ENCODE assay signal across 17 cellular contexts in genomic region chr9:93303258-93303771, GRCh38.
DNase-seq lines count a peak whose midpoint lies in the region; ATAC-seq and TF ChIP-seq lines count a peak whose summit lies in the region.
"Had no signal": no experiment of that assay in that cellular context is flagged by ENCODE, and none has a peak within 500 bp of the region (broad histone marks: within the 10 kb centered on the region; RNA-seq: fewer than 3 reads in every experiment).

No MANE protein-coding gene starts in this region.

- no peak overlapping the region for H2BK5ac ChIP-seq in H9 (ENCODE audit: insufficient read length, low read length)

- H3K27me3 ChIP-seq in H9 (ENCODE audit: insufficient read depth, low read length), result no peaks in the 10 kb centered on the region
- no peaks in the 10 kb centered on the region for H3K27me3 ChIP-seq in endodermal cell (ENCODE audit: control insufficient read depth, insufficient read depth, low read length, poor library complexity, severe bottlenecking)
- no peaks in the 10 kb centered on the region for H3K27me3 ChIP-seq in testis
- H3K27me3 ChIP-seq: thyroid gland had no signal

- DNase-seq in activated CD4-positive, alpha-beta T cell treated with anti-CD3 and anti-CD28 coated beads for 48 hours, result peak; percentile 0
- DNase-seq in activated CD4-positive, alpha-beta T cell treated with anti-CD3 and anti-CD28 coated beads, Interleukin-2, amount 50 U/mL, for 48 hours, result no peak
- peak; percentile 21 for DNase-seq in H9
- DNase-seq in endodermal cell, result peak; percentile 21
- DNase-seq in testis, result peak; percentile 7
- no peak for DNase-seq in A172 (ENCODE audit: low spot score)
- no peak for DNase-seq in pons (ENCODE audit: low spot score)
- no peak for DNase-seq in stimulated activated naive CD8-positive, alpha-beta T cell treated with anti-CD3 and anti-CD28 coated beads, Interleukin-15, Interleukin-2, amounts not matched to agents 100 U/mL and 50 U/mL, for 24 hours
- DNase-seq: GOT3, left ventricle myocardium inferior, NCI-H2029 treated with DMSO at 0.1 percent for 48 hours, SIG-M5 had no signal

- H3K14ac ChIP-seq in H9 (ENCODE audit: insufficient read depth, low read length), result no peak overlapping the region

- no peak overlapping the region for H3K4me3 Mint-ChIP-seq in H9
- no peak overlapping the region for H3K4me3 Mint-ChIP-seq in endodermal cell
- H3K4me3 Mint-ChIP-seq: nephron progenitor cell, T-helper 17 cell had no signal

- H3K4me1 Mint-ChIP-seq in H9 (peaks cover 8 to 15% of the 10 kb centered on the region in 2 experiments), endodermal cell (no peaks in the 10 kb centered on the region)

- H4K8ac ChIP-seq in H9 (replicated peaks; ENCODE audit: insufficient read length, low read depth, low read length), result no peak overlapping the region

- H3K4me2 ChIP-seq in H9 (ENCODE audit: insufficient read depth, insufficient read length, low read length), result no peak overlapping the region

- H3K36me3 ChIP-seq in endodermal cell (ENCODE audit: control insufficient read depth, insufficient read depth, low read length) (no peaks in the 10 kb centered on the region), testis (ENCODE audit: low read depth, missing control alignments) (no peaks in the 10 kb centered on the region)
- H3K36me3 ChIP-seq: left ventricle myocardium inferior, prostate gland, thyroid gland had no signal

- no peak overlapping the region for H4K5ac ChIP-seq in H9 (ENCODE audit: insufficient read length, low read depth, low read length)

- no peak overlapping the region for H2AFZ ChIP-seq in H9 (ENCODE audit: low read length)

- TF ChIP-seq POLR2A in testis (IDR thresholded peaks at IDR 0.05), result no peak

- H3K27ac Mint-ChIP-seq in H9 (no peak overlapping the region), endodermal cell (no peak overlapping the region)
- H3K27ac Mint-ChIP-seq: nephron progenitor cell had no signal

- H3K23ac ChIP-seq in H9 (ENCODE audit: insufficient read length, low read depth, low read length), result no peak overlapping the region

- no peak overlapping the region for H3T11ph ChIP-seq in H9 (ENCODE audit: low read length)

- H3K9me3 ChIP-seq in H9 (ENCODE audit: control insufficient read depth, low read depth, low read length), result no peaks in the 10 kb centered on the region
- no peaks in the 10 kb centered on the region for H3K9me3 ChIP-seq in endodermal cell (ENCODE audit: control insufficient read depth, low read length)
- H3K9me3 ChIP-seq in testis, result no peaks in the 10 kb centered on the region
- H3K9me3 ChIP-seq: left ventricle myocardium inferior, prostate gland, thyroid gland had no signal

- H4K91ac ChIP-seq in H9 (ENCODE audit: insufficient read length, low read depth, low read length), result no peak overlapping the region

- H3K4me3 ChIP-seq in endodermal cell (ENCODE audit: low read length) (no peak overlapping the region), testis (no peak overlapping the region)
- H3K4me3 ChIP-seq: left ventricle myocardium inferior, prostate gland, skin epidermis, thyroid gland had no signal

- no peak for TF ChIP-seq CTCF in H9 (conservative IDR thresholded peaks at IDR 0.05)
- TF ChIP-seq CTCF in endodermal cell (conservative IDR thresholded peaks at IDR 0.05), result no peak
- TF ChIP-seq CTCF in testis (IDR thresholded peaks at IDR 0.05), result no peak

- no peaks in the 10 kb centered on the region for H3K79me1 ChIP-seq in H9 (ENCODE audit: insufficient read depth, low read depth, low read length, poor library complexity, severe bottlenecking)

- H3K79me2 ChIP-seq in H9 (ENCODE audit: insufficient read depth, low read length), result no peaks in the 10 kb centered on the region

- no peaks in the 10 kb centered on the region for H3K9me3 Mint-ChIP-seq in H9
- H3K9me3 Mint-ChIP-seq in endodermal cell, result no peaks in the 10 kb centered on the region
- H3K9me3 Mint-ChIP-seq: nephron progenitor cell had no signal

- no peak overlapping the region for H2BK20ac ChIP-seq in H9 (ENCODE audit: low read depth, low read length, poor library complexity, severe bottlenecking)

- no peak overlapping the region for H2BK15ac ChIP-seq in H9 (ENCODE audit: low read depth, low read length)

- H3K23me2 ChIP-seq in H9 (ENCODE audit: insufficient read length, low read depth, low read length, poor library complexity, severe bottlenecking), result no peaks in the 10 kb centered on the region

- no peak overlapping the region for H3K4ac ChIP-seq in H9 (ENCODE audit: low read depth, low read length)

- no peak overlapping the region for H3K27ac ChIP-seq in H9 (ENCODE audit: insufficient read length, low read depth, low read length)
- H3K27ac ChIP-seq in endodermal cell (ENCODE audit: low read depth, low read length), result no peak overlapping the region
- H3K27ac ChIP-seq in testis, result no peak overlapping the region
- H3K27ac ChIP-seq: skin epidermis, thyroid gland had no signal

- no peak overlapping the region for H2BK12ac ChIP-seq in H9 (ENCODE audit: insufficient read length, low read depth, low read length)

- intact Hi-C loops in testis (cut with DNase I; ENCODE audit: low total_unique reads), result loop anchor here (5.0 kb wide), 1 partner anchor 141 kb away; no protein-coding TSS in a partner anchor

- H3K36me3 Mint-ChIP-seq in H9 (ENCODE audit: insufficient read depth in 1 of 3, low read depth in 3 of 3), result peaks cover 0 to 3% (median 0%) of the 10 kb centered on the region in 3 experiments; a peak in 3 of 7 replicates
- H3K36me3 Mint-ChIP-seq in endodermal cell (ENCODE audit: low read depth), result no peaks in the 10 kb centered on the region

- H3K27me3 Mint-ChIP-seq in H9 (ENCODE audit: low read depth) (no peaks in the 10 kb centered on the region; the same call in 1 of the 2 replicates), endodermal cell (ENCODE audit: insufficient read depth) (no peaks in the 10 kb centered on the region)

- H3K4me1 ChIP-seq in H9 (ENCODE audit: insufficient read depth, low read length) (no peaks in the 10 kb centered on the region), endodermal cell (ENCODE audit: control insufficient read depth, insufficient read depth, low read length) (no peaks in the 10 kb centered on the region), testis (peaks cover 54% of the 10 kb centered on the region)
- H3K4me1 ChIP-seq: prostate gland, thyroid gland had no signal

- H3K56ac ChIP-seq in H9 (ENCODE audit: insufficient read length, low read depth, low read length), result no peak overlapping the region

- no CpG with 5 or more reads among the region's 11 CpGs for WGBS in H9 (ENCODE audit: extremely low coverage, insufficient read length, low lambda C conversion rate)
- WGBS in endodermal cell (ENCODE audit: insufficient coverage in 1 of 2, insufficient read length in 1 of 2), 2 experiments, result 92 to 97% methylated on average over 7 to 11 of the region's 11 CpGs
- WGBS in testis, 2 donors, result 91 to 96% methylated on average over 4 to 11 of the region's 11 CpGs

- ATAC-seq in stimulated activated naive CD8-positive, alpha-beta T cell treated with anti-CD3 and anti-CD28 coated beads, Interleukin-15, Interleukin-2, amounts not matched to agents 100 U/mL and 50 U/mL, for 24 hours, result no peak

- no peak overlapping the region for H2AK5ac ChIP-seq in H9 (ENCODE audit: insufficient read length, low read length)

- H3K9ac ChIP-seq in H9 (ENCODE audit: extremely low read depth, insufficient read length, low read length), result no peak overlapping the region
- H3K9ac ChIP-seq in endodermal cell (ENCODE audit: extremely low read depth, low read length, poor library complexity, severe bottlenecking), result no peak overlapping the region

- no peaks in the 10 kb centered on the region for H4K20me1 ChIP-seq in H9 (ENCODE audit: control insufficient read depth, insufficient read depth, insufficient read length)

- H2BK120ac ChIP-seq in H9 (ENCODE audit: low read depth, low read length, poor library complexity, severe bottlenecking), result no peak overlapping the region

- H3K18ac ChIP-seq in H9 (ENCODE audit: insufficient read length, low read depth, low read length), result no peak overlapping the region

Comparison
In these comparisons a context has a peak if more than half of its experiments do, and no peak if none do; other contexts are left out.
1. DNase-seq: peak in activated CD4-positive, alpha-beta T cell treated with anti-CD3 and anti-CD28 coated beads for 48 hours (single experiment), H9 (single experiment), endodermal cell (single experiment) and testis (single experiment); none in activated CD4-positive, alpha-beta T cell treated with anti-CD3 and anti-CD28 coated beads, Interleukin-2, amount 50 U/mL, for 48 hours (0 of 2), A172 (single experiment), pons (single experiment) and stimulated activated naive CD8-positive, alpha-beta T cell treated with anti-CD3 and anti-CD28 coated beads, Interleukin-15, Interleukin-2, amounts not matched to agents 100 U/mL and 50 U/mL, for 24 hours (single experiment).